Comparison of ENCODE assay signal across 1 cellular context in the genomic region with DNA sequence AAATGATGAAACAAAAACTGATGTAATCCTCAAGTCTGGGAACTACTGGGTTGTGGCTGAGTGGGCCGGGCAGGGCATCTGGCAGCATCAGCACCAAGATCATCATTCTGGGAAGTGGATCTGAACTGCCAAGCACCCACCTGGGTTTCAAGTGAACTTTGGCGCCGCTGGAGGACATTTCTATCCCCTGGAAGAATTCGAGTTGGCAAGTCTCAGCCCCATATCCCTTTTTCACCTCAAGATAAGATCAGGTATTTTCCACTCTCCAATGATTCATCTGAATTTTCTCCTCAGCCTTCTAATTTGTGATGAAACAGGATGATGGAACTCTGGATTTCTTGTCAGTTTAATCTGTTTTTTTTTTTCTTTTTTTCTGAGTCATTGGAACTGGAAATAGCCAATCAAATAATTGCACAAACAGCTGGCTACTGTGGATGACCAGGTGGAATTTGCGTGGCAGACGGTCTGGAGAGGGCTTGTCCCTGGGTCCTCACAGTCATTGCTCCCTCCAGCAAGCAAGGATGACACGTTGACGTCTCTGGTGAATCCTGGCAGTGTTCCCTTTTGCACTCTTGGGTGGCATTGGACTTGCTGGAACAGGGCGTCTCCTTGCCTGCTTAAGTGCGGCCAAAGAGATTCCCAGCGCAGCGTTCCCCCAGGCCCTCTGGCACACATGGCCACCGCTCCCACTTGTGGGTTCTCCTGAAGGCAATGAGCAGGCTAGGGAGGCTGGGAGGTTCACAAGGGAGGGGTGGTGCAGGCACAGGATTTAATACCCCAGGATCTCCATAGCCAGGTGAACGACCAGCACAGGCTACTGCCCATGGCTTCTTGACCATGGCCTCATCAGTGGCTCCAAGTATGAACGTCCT.
TF ChIP-seq lines count a peak whose summit lies in the region.

No MANE protein-coding gene starts in this region.

TF ChIP-seq in IMR-90, 13 proteins besides CTCF, POLR2A, EP300 and RAD21:
- TF ChIP-seq NFE2L2 (IDR thresholded peaks at IDR 0.05; ENCODE audit: low read depth, low read length) = no peak
- TF ChIP-seq MAZ (IDR thresholded peaks at IDR 0.05; ENCODE audit: borderline replicate concordance, low read depth, low read length) = no peak
- no peak for TF ChIP-seq MXI1 (IDR thresholded peaks at IDR 0.05; ENCODE audit: borderline replicate concordance, low read depth, low read length)
- TF ChIP-seq, protein P1, sequence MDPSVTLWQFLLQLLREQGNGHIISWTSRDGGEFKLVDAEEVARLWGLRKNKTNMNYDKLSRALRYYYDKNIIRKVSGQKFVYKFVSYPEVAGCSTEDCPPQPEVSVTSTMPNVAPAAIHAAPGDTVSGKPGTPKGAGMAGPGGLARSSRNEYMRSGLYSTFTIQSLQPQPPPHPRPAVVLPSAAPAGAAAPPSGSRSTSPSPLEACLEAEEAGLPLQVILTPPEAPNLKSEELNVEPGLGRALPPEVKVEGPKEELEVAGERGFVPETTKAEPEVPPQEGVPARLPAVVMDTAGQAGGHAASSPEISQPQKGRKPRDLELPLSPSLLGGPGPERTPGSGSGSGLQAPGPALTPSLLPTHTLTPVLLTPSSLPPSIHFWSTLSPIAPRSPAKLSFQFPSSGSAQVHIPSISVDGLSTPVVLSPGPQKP (IDR thresholded peaks at IDR 0.05; ENCODE audit: borderline replicate concordance, low read depth, low read length) = no peak
- TF ChIP-seq CEBPB (IDR thresholded peaks at IDR 0.05; ENCODE audit: low read depth, low read length) = no peak
- no peak for TF ChIP-seq FOS (IDR thresholded peaks at IDR 0.05; ENCODE audit: low read depth, low read length)
- no peak for TF ChIP-seq BHLHE40 (IDR thresholded peaks at IDR 0.05; ENCODE audit: low read depth, low read length)
